In genomic region chr2:112667540-112667939, GRCh38 we compare ENCODE assay signal across 14 cellular contexts. TPM values are rescaled to one million over a fixed set of nuclear protein-coding genes. Genes with fewer than 3 reads are reported as not detected.
"Had no signal": no experiment of that assay in that cellular context is flagged by ENCODE, and none has a peak within 500 bp of the region (broad histone marks: within the 10 kb centered on the region; RNA-seq: fewer than 3 reads in every experiment).

No MANE protein-coding gene starts in this region.

RNA-seq across cellular contexts. Expression of gene NT5DC4, which starts 53.3 kb away (rescaled TPM):
- total RNA-seq: activated CD4-positive, alpha-beta memory T cell treated with anti-CD3 and anti-CD28 coated beads for 36 hours; activated CD4-positive, alpha-beta memory T cell treated with anti-CD3 and anti-CD28 coated beads, Interleukin-2, amount 10 ng/mL, durations not matched to agents 7 days and 5 days; activated CD4-positive, alpha-beta T cell treated with anti-CD3 and anti-CD28 coated beads for 36 hours; activated CD4-positive, alpha-beta T cell treated with anti-CD3 and anti-CD28 coated beads, Interleukin-2, amount 10 ng/mL, durations not matched to agents 24 days and 14 days; activated CD4-positive, alpha-beta T cell treated with anti-CD3 and anti-CD28 coated beads, Interleukin-2, amount 10 ng/mL, durations not matched to agents 7 days and 5 days; activated CD8-positive, alpha-beta memory T cell treated with anti-CD3 and anti-CD28 coated beads for 36 hours; activated CD8-positive, alpha-beta memory T cell treated with anti-CD3 and anti-CD28 coated beads, Interleukin-2, amount 10 ng/mL, durations not matched to agents 7 days and 5 days; activated CD8-positive, alpha-beta T cell treated with anti-CD3 and anti-CD28 coated beads for 36 hours; activated CD8-positive, alpha-beta T cell treated with anti-CD3 and anti-CD28 coated beads, Interleukin-2, amount 10 ng/mL, durations not matched to agents 7 days and 5 days; T-cell; T-helper 1 cell treated with Interleukin-12 subunit alpha and Interleukin-12 subunit beta and Interleukin-4 antibody, amounts not matched to agents 30 ng/mL and 1 ng/mL, for 36 hours; T-helper 17 cell; T-helper 2 cell treated with Interferon-gamma antibody and Interleukin-4, amounts not matched to agents 100 ng/mL and 5 ng/mL, for 36 hours; WTC11 had no signal
